2 cellular contexts compared by ENCODE assay signal in the genomic region with DNA sequence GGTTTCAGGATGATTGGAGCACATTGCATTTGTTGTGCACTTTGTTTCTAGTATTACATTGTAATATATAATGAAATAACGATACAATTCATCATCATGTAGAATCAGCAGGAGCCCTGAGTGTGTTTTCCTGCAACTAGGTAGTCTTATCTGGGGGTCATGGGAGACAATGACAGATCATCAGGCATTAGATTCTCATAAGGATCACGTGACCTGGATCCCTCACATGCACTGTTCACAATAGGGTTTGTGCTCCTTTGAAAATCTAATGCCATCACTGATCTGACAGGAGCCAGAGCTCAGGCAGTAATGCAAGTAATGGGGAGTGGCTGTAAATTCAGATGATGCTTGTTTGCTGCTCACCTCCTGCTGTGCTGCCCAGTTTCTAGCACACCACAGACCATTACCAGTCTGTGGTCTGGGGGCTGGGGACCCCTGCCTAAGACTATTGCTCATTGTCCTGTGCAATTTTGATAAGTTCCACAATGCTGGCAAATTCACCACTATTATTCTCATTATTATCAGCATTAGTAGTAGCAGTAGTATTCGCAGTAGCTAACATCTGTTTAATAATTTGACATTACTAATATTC.
TF ChIP-seq lines count a peak whose summit lies in the region.

No MANE protein-coding gene starts in this region.

TF ChIP-seq in GM23338, 12 proteins besides CTCF, POLR2A, EP300 and RAD21 (continues in another document):
- TF ChIP-seq EZH2phosphoT487 (IDR thresholded peaks at IDR 0.05; ENCODE audit: unreplicated experiment) (no peak), NANOG (IDR thresholded peaks at IDR 0.05; ENCODE audit: borderline replicate concordance) (no peak), JUNB (IDR thresholded peaks at IDR 0.05; ENCODE audit: unreplicated experiment) (no peak), STAT1 (IDR thresholded peaks at IDR 0.05; ENCODE audit: unreplicated experiment) (no peak), EZH2 (IDR thresholded peaks at IDR 0.05; ENCODE audit: low read depth, unreplicated experiment) (no peak), ZNF331 (CRISPR knock-in tag; IDR thresholded peaks at IDR 0.05; ENCODE audit: low read depth) (no peak), POLR2AphosphoS5 (IDR thresholded peaks at IDR 0.05; ENCODE audit: low read depth) (no peak), CREB1 (CRISPR knock-in tag; IDR thresholded peaks at IDR 0.05; ENCODE audit: low read depth) (no peak)
- TF ChIP-seq, protein P1, sequence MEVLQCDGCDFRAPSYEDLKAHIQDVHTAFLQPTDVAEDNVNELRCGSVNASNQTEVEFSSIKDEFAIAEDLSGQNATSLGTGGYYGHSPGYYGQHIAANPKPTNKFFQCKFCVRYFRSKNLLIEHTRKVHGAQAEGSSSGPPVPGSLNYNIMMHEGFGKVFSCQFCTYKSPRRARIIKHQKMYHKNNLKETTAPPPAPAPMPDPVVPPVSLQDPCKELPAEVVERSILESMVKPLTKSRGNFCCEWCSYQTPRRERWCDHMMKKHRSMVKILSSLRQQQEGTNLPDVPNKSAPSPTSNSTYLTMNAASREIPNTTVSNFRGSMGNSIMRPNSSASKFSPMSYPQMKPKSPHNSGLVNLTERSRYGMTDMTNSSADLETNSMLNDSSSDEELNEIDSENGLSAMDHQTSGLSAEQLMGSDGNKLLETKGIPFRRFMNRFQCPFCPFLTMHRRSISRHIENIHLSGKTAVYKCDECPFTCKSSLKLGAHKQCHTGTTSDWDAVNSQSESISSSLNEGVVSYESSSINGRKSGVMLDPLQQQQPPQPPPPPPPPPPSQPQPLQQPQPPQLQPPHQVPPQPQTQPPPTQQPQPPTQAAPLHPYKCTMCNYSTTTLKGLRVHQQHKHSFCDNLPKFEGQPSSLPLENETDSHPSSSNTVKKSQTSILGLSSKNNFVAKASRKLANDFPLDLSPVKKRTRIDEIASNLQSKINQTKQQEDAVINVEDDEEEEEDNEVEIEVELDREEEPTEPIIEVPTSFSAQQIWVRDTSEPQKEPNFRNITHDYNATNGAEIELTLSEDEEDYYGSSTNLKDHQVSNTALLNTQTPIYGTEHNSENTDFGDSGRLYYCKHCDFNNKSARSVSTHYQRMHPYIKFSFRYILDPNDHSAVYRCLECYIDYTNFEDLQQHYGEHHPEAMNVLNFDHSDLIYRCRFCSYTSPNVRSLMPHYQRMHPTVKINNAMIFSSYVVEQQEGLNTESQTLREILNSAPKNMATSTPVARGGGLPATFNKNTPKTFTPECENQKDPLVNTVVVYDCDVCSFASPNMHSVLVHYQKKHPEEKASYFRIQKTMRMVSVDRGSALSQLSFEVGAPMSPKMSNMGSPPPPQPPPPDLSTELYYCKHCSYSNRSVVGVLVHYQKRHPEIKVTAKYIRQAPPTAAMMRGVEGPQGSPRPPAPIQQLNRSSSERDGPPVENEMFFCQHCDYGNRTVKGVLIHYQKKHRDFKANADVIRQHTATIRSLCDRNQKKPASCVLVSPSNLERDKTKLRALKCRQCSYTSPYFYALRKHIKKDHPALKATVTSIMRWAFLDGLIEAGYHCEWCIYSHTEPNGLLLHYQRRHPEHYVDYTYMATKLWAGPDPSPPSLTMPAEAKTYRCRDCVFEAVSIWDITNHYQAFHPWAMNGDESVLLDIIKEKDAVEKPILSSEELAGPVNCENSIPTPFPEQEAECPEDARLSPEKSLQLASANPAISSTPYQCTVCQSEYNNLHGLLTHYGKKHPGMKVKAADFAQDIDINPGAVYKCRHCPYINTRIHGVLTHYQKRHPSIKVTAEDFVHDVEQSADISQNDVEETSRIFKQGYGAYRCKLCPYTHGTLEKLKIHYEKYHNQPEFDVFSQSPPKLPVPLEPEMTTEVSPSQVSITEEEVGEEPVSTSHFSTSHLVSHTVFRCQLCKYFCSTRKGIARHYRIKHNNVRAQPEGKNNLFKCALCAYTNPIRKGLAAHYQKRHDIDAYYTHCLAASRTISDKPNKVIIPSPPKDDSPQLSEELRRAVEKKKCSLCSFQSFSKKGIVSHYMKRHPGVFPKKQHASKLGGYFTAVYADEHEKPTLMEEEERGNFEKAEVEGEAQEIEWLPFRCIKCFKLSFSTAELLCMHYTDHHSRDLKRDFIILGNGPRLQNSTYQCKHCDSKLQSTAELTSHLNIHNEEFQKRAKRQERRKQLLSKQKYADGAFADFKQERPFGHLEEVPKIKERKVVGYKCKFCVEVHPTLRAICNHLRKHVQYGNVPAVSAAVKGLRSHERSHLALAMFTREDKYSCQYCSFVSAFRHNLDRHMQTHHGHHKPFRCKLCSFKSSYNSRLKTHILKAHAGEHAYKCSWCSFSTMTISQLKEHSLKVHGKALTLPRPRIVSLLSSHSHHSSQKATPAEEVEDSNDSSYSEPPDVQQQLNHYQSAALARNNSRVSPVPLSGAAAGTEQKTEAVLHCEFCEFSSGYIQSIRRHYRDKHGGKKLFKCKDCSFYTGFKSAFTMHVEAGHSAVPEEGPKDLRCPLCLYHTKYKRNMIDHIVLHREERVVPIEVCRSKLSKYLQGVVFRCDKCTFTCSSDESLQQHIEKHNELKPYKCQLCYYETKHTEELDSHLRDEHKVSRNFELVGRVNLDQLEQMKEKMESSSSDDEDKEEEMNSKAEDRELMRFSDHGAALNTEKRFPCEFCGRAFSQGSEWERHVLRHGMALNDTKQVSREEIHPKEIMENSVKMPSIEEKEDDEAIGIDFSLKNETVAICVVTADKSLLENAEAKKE (CRISPR knock-in tag; IDR thresholded peaks at IDR 0.05) = no peak
- TF ChIP-seq, protein P2, sequence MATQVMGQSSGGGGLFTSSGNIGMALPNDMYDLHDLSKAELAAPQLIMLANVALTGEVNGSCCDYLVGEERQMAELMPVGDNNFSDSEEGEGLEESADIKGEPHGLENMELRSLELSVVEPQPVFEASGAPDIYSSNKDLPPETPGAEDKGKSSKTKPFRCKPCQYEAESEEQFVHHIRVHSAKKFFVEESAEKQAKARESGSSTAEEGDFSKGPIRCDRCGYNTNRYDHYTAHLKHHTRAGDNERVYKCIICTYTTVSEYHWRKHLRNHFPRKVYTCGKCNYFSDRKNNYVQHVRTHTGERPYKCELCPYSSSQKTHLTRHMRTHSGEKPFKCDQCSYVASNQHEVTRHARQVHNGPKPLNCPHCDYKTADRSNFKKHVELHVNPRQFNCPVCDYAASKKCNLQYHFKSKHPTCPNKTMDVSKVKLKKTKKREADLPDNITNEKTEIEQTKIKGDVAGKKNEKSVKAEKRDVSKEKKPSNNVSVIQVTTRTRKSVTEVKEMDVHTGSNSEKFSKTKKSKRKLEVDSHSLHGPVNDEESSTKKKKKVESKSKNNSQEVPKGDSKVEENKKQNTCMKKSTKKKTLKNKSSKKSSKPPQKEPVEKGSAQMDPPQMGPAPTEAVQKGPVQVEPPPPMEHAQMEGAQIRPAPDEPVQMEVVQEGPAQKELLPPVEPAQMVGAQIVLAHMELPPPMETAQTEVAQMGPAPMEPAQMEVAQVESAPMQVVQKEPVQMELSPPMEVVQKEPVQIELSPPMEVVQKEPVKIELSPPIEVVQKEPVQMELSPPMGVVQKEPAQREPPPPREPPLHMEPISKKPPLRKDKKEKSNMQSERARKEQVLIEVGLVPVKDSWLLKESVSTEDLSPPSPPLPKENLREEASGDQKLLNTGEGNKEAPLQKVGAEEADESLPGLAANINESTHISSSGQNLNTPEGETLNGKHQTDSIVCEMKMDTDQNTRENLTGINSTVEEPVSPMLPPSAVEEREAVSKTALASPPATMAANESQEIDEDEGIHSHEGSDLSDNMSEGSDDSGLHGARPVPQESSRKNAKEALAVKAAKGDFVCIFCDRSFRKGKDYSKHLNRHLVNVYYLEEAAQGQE (IDR thresholded peaks at IDR 0.05; ENCODE audit: unreplicated experiment) = no peak

TF ChIP-seq in H1, 55 proteins besides CTCF, POLR2A, EP300 and RAD21 (continues in another document):
- no peak for TF ChIP-seq YY1 (IDR thresholded peaks at IDR 0.05; ENCODE audit: low read depth, low read length)
- TF ChIP-seq, protein P3, sequence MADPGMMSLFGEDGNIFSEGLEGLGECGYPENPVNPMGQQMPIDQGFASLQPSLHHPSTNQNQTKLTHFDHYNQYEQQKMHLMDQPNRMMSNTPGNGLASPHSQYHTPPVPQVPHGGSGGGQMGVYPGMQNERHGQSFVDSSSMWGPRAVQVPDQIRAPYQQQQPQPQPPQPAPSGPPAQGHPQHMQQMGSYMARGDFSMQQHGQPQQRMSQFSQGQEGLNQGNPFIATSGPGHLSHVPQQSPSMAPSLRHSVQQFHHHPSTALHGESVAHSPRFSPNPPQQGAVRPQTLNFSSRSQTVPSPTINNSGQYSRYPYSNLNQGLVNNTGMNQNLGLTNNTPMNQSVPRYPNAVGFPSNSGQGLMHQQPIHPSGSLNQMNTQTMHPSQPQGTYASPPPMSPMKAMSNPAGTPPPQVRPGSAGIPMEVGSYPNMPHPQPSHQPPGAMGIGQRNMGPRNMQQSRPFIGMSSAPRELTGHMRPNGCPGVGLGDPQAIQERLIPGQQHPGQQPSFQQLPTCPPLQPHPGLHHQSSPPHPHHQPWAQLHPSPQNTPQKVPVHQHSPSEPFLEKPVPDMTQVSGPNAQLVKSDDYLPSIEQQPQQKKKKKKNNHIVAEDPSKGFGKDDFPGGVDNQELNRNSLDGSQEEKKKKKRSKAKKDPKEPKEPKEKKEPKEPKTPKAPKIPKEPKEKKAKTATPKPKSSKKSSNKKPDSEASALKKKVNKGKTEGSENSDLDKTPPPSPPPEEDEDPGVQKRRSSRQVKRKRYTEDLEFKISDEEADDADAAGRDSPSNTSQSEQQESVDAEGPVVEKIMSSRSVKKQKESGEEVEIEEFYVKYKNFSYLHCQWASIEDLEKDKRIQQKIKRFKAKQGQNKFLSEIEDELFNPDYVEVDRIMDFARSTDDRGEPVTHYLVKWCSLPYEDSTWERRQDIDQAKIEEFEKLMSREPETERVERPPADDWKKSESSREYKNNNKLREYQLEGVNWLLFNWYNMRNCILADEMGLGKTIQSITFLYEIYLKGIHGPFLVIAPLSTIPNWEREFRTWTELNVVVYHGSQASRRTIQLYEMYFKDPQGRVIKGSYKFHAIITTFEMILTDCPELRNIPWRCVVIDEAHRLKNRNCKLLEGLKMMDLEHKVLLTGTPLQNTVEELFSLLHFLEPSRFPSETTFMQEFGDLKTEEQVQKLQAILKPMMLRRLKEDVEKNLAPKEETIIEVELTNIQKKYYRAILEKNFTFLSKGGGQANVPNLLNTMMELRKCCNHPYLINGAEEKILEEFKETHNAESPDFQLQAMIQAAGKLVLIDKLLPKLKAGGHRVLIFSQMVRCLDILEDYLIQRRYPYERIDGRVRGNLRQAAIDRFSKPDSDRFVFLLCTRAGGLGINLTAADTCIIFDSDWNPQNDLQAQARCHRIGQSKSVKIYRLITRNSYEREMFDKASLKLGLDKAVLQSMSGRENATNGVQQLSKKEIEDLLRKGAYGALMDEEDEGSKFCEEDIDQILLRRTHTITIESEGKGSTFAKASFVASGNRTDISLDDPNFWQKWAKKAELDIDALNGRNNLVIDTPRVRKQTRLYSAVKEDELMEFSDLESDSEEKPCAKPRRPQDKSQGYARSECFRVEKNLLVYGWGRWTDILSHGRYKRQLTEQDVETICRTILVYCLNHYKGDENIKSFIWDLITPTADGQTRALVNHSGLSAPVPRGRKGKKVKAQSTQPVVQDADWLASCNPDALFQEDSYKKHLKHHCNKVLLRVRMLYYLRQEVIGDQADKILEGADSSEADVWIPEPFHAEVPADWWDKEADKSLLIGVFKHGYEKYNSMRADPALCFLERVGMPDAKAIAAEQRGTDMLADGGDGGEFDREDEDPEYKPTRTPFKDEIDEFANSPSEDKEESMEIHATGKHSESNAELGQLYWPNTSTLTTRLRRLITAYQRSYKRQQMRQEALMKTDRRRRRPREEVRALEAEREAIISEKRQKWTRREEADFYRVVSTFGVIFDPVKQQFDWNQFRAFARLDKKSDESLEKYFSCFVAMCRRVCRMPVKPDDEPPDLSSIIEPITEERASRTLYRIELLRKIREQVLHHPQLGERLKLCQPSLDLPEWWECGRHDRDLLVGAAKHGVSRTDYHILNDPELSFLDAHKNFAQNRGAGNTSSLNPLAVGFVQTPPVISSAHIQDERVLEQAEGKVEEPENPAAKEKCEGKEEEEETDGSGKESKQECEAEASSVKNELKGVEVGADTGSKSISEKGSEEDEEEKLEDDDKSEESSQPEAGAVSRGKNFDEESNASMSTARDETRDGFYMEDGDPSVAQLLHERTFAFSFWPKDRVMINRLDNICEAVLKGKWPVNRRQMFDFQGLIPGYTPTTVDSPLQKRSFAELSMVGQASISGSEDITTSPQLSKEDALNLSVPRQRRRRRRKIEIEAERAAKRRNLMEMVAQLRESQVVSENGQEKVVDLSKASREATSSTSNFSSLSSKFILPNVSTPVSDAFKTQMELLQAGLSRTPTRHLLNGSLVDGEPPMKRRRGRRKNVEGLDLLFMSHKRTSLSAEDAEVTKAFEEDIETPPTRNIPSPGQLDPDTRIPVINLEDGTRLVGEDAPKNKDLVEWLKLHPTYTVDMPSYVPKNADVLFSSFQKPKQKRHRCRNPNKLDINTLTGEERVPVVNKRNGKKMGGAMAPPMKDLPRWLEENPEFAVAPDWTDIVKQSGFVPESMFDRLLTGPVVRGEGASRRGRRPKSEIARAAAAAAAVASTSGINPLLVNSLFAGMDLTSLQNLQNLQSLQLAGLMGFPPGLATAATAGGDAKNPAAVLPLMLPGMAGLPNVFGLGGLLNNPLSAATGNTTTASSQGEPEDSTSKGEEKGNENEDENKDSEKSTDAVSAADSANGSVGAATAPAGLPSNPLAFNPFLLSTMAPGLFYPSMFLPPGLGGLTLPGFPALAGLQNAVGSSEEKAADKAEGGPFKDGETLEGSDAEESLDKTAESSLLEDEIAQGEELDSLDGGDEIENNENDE (IDR thresholded peaks at IDR 0.05; ENCODE audit: insufficient replicate concordance, low read length) = no peak
- no peak for TF ChIP-seq SIX5 (IDR thresholded peaks at IDR 0.05; ENCODE audit: low read depth, low read length)
- TF ChIP-seq HDAC2 (IDR thresholded peaks at IDR 0.05; ENCODE audit: borderline replicate concordance in 1 of 2, low read depth in 2 of 2, low read length in 2 of 2) = no peak
- no peak for TF ChIP-seq KDM1A (IDR thresholded peaks at IDR 0.05; ENCODE audit: borderline replicate concordance, low read length)
- TF ChIP-seq, protein P4, sequence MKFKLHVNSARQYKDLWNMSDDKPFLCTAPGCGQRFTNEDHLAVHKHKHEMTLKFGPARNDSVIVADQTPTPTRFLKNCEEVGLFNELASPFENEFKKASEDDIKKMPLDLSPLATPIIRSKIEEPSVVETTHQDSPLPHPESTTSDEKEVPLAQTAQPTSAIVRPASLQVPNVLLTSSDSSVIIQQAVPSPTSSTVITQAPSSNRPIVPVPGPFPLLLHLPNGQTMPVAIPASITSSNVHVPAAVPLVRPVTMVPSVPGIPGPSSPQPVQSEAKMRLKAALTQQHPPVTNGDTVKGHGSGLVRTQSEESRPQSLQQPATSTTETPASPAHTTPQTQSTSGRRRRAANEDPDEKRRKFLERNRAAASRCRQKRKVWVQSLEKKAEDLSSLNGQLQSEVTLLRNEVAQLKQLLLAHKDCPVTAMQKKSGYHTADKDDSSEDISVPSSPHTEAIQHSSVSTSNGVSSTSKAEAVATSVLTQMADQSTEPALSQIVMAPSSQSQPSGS (IDR thresholded peaks at IDR 0.05; ENCODE audit: low read length) = no peak
- TF ChIP-seq ZNF274 (IDR thresholded peaks at IDR 0.05; ENCODE audit: borderline replicate concordance, extremely low read depth, low read length) = no peak
- no peak for TF ChIP-seq RFX5 (IDR thresholded peaks at IDR 0.05; ENCODE audit: borderline replicate concordance, low read depth, low read length)
- TF ChIP-seq SAP30 (IDR thresholded peaks at IDR 0.05; ENCODE audit: insufficient read depth, insufficient replicate concordance, low read length) = no peak
- no peak for TF ChIP-seq CHD2 (IDR thresholded peaks at IDR 0.05; ENCODE audit: low read length)
- no peak for TF ChIP-seq CTBP2 (IDR thresholded peaks at IDR 0.05; ENCODE audit: borderline replicate concordance, insufficient read depth, insufficient read length, low read length)
- TF ChIP-seq, protein P5, sequence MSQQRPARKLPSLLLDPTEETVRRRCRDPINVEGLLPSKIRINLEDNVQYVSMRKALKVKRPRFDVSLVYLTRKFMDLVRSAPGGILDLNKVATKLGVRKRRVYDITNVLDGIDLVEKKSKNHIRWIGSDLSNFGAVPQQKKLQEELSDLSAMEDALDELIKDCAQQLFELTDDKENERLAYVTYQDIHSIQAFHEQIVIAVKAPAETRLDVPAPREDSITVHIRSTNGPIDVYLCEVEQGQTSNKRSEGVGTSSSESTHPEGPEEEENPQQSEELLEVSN (IDR thresholded peaks at IDR 0.05) = no peak
